Comparison of ENCODE assay signal across 15 cellular contexts in the genomic region with DNA sequence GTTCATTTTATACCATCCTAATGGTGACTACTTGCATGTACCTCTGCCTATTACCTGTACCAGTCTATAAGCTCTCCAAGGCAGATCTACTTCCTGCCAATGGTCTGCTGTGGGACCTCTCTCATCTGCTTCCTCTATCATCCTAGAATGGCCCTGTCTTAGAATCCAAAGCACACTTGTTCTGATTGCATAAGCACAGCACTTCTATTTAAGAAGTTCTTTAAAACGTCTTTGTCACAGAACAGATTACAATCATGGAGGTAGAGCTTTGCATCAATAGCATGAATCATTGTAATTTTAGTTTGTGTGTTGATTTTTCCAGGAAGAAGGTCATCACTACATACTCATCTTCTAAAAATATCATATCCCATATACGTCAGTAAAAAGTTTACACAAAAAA.
DNase-seq lines count a peak whose midpoint lies in the region; ATAC-seq and TF ChIP-seq lines count a peak whose summit lies in the region.
"Had no signal": no experiment of that assay in that cellular context is flagged by ENCODE, and none has a peak within 500 bp of the region (broad histone marks: within the 10 kb centered on the region; RNA-seq: fewer than 3 reads in every experiment).

No MANE protein-coding gene starts in this region.

- no peak overlapping the region for H2BK12ac ChIP-seq in trophoblast cell (ENCODE audit: low read length)

- POLR2A ChIA-PET in activated CD4-positive, alpha-beta T cell treated with anti-CD3 and anti-CD28 coated beads, Interleukin-2, amount 10 ng/mL, durations not matched to agents 7 days and 5 days (lab: Charles Lee), result no interaction called here

- H2BK5ac ChIP-seq in trophoblast cell (ENCODE audit: low read depth, low read length, poor library complexity), result no peak overlapping the region

- TF ChIP-seq POLR2A in NB4 (IDR thresholded peaks at IDR 0.05; ENCODE audit: extremely low read depth, insufficient read length), result no peak

- no peak for DNase-seq in activated CD4-positive, alpha-beta T cell treated with anti-CD3 and anti-CD28 coated beads, Interleukin-2, amount 10 ng/mL, durations not matched to agents 24 days and 14 days
- no peak for DNase-seq in activated CD4-positive, alpha-beta T cell treated with anti-CD3 and anti-CD28 coated beads, Interleukin-2, amount 10 ng/mL, durations not matched to agents 7 days and 5 days
- DNase-seq in NB4 (ENCODE audit: low read depth), result peak; percentile 12
- DNase-seq in trophoblast cell, result peak in 1 of 2 donors; percentile 26
- DNase-seq in GM10266 (ENCODE audit: extremely low spot score), result no peak
- no peak for DNase-seq in DMS153 treated with DMSO at 0.1 percent for 48 hours (lab: John Stamatoyannopoulos, UW; ENCODE audit: unreplicated experiment)
- DNase-seq: activated gamma-delta T cell; effector CD4-positive, alpha-beta T cell; heart left ventricle; left ventricle myocardium superior; NCI-H524; stimulated activated CD8-positive, alpha-beta memory T cell treated with anti-CD3 and anti-CD28 coated beads, Interleukin-4, amount 100 ng/mL, for 48 hours had no signal

- H3K4me1 Mint-ChIP-seq in activated CD4-positive, alpha-beta T cell treated with anti-CD3 and anti-CD28 coated beads, Interleukin-2, amount 10 ng/mL, durations not matched to agents 24 days and 14 days, result peaks cover 9% of the 10 kb centered on the region
- peaks cover 6% of the 10 kb centered on the region for H3K4me1 Mint-ChIP-seq in activated CD4-positive, alpha-beta T cell treated with anti-CD3 and anti-CD28 coated beads, Interleukin-2, amount 10 ng/mL, durations not matched to agents 7 days and 5 days
- H3K4me1 Mint-ChIP-seq in brain, result peaks cover 33% of the 10 kb centered on the region

- peaks cover 6% of the 10 kb centered on the region for H3K9me3 Mint-ChIP-seq in activated CD4-positive, alpha-beta T cell treated with anti-CD3 and anti-CD28 coated beads, Interleukin-2, amount 10 ng/mL, durations not matched to agents 24 days and 14 days
- peaks cover 4% of the 10 kb centered on the region for H3K9me3 Mint-ChIP-seq in activated CD4-positive, alpha-beta T cell treated with anti-CD3 and anti-CD28 coated beads, Interleukin-2, amount 10 ng/mL, durations not matched to agents 7 days and 5 days
- peaks cover 0 to 3% (median 0%) of the 10 kb centered on the region in 5 experiments for H3K9me3 Mint-ChIP-seq in brain

- no peak overlapping the region for H3K4ac ChIP-seq in trophoblast cell (ENCODE audit: low read depth, low read length)

- no peaks in the 10 kb centered on the region for H3K4me1 ChIP-seq in trophoblast cell (ENCODE audit: control insufficient read depth in 1 of 2, insufficient read depth in 2 of 2, low read length in 2 of 2)

- TF ChIP-seq CTCF in NB4 (IDR thresholded peaks at IDR 0.05; ENCODE audit: low read depth, low read length) (no peak), brain (conservative IDR thresholded peaks at IDR 0.05) (no peak), GM10266 (IDR thresholded peaks at IDR 0.05; ENCODE audit: control insufficient read depth, insufficient read depth, low read depth, missing control alignments) (no peak)

- H2BK120ac ChIP-seq in trophoblast cell (ENCODE audit: insufficient read depth, low read length, poor library complexity), result no peak overlapping the region

- H3K27me3 Mint-ChIP-seq in activated CD4-positive, alpha-beta T cell treated with anti-CD3 and anti-CD28 coated beads, Interleukin-2, amount 10 ng/mL, durations not matched to agents 24 days and 14 days, result no peaks in the 10 kb centered on the region
- no peaks in the 10 kb centered on the region for H3K27me3 Mint-ChIP-seq in activated CD4-positive, alpha-beta T cell treated with anti-CD3 and anti-CD28 coated beads, Interleukin-2, amount 10 ng/mL, durations not matched to agents 7 days and 5 days
- no peaks in the 10 kb centered on the region for H3K27me3 Mint-ChIP-seq in brain

- H4K91ac ChIP-seq in trophoblast cell (ENCODE audit: low read depth, low read length), result no peak overlapping the region

- peak overlapping the region; percentile 82 for H3K27ac Mint-ChIP-seq in activated CD4-positive, alpha-beta T cell treated with anti-CD3 and anti-CD28 coated beads, Interleukin-2, amount 10 ng/mL, durations not matched to agents 24 days and 14 days
- no peak overlapping the region for H3K27ac Mint-ChIP-seq in activated CD4-positive, alpha-beta T cell treated with anti-CD3 and anti-CD28 coated beads, Interleukin-2, amount 10 ng/mL, durations not matched to agents 7 days and 5 days
- H3K27ac Mint-ChIP-seq in brain, result peak overlapping the region in 3 of 5 experiments; percentile 43 to 52 (median 43)

- H2AK5ac ChIP-seq in trophoblast cell (ENCODE audit: low read length), result no peak overlapping the region

- no peak overlapping the region for H3K14ac ChIP-seq in trophoblast cell (ENCODE audit: low read length)

- CTCF ChIA-PET in activated CD4-positive, alpha-beta T cell treated with anti-CD3 and anti-CD28 coated beads, Interleukin-2, amount 10 ng/mL, durations not matched to agents 7 days and 5 days (lab: Charles Lee), result no interaction called here

- H3K4me2 ChIP-seq in trophoblast cell (ENCODE audit: low read length), result no peak overlapping the region

- no peaks in the 10 kb centered on the region for H3K27me3 ChIP-seq in trophoblast cell (ENCODE audit: insufficient read depth, low read length)
- H3K27me3 ChIP-seq: heart left ventricle, neutrophil had no signal

- H3K9ac ChIP-seq in trophoblast cell (ENCODE audit: low read length), result no peak overlapping the region

- no peak overlapping the region for H3K18ac ChIP-seq in trophoblast cell (ENCODE audit: low read length)

- H2AFZ ChIP-seq in trophoblast cell (ENCODE audit: insufficient read depth, low read length, poor library complexity), result no peak overlapping the region

- H3K36me3 Mint-ChIP-seq in activated CD4-positive, alpha-beta T cell treated with anti-CD3 and anti-CD28 coated beads, Interleukin-2, amount 10 ng/mL, durations not matched to agents 24 days and 14 days (ENCODE audit: low read depth), result no peaks in the 10 kb centered on the region
- H3K36me3 Mint-ChIP-seq in activated CD4-positive, alpha-beta T cell treated with anti-CD3 and anti-CD28 coated beads, Interleukin-2, amount 10 ng/mL, durations not matched to agents 7 days and 5 days (ENCODE audit: low read depth), result peaks cover 5% of the 10 kb centered on the region
- peaks cover 4% of the 10 kb centered on the region for H3K36me3 Mint-ChIP-seq in brain

- no peak overlapping the region for H3K27ac ChIP-seq in trophoblast cell (ENCODE audit: low read depth, low read length)
- H3K27ac ChIP-seq: heart left ventricle, neutrophil had no signal

- no peak overlapping the region for H4K12ac ChIP-seq in trophoblast cell (ENCODE audit: low read depth, low read length)

- intact Hi-C loops in activated CD4-positive, alpha-beta T cell treated with anti-CD3 and anti-CD28 coated beads, Interleukin-2, amount 10 ng/mL, durations not matched to agents 24 days and 14 days (cut with micrococcal nuclease), result no loop called here

- peak overlapping the region; percentile 80 for H3K23ac ChIP-seq in trophoblast cell (ENCODE audit: low read length)

- WGBS in trophoblast cell (ENCODE audit: extremely low coverage, insufficient coverage, insufficient read length), result 100% methylated on average over 1 of the region's 2 CpGs

- ATAC-seq in GM19328 (IDR thresholded peaks at IDR 0.05; ENCODE audit: unreplicated experiment), result no peak
- ATAC-seq: heart left ventricle, left ventricle myocardium superior had no signal

- no peaks in the 10 kb centered on the region for H3K9me3 ChIP-seq in trophoblast cell (ENCODE audit: insufficient read depth, low read depth, low read length)
- H3K9me3 ChIP-seq: heart left ventricle, neutrophil had no signal

- H3K36me3 ChIP-seq in trophoblast cell (ENCODE audit: control insufficient read depth in 1 of 2, insufficient read depth in 2 of 2, low read length in 2 of 2), result no peaks in the 10 kb centered on the region
- H3K36me3 ChIP-seq: heart left ventricle, neutrophil had no signal

- H3K4me3 ChIP-seq in NB4 (ENCODE audit: low read depth, low read length) (no peak overlapping the region), trophoblast cell (ENCODE audit: low read depth, low read length) (no peak overlapping the region)
- H3K4me3 ChIP-seq: heart left ventricle had no signal

- no peaks in the 10 kb centered on the region for H3K79me2 ChIP-seq in trophoblast cell (ENCODE audit: control insufficient read depth, insufficient read depth, low read length, poor library complexity)

- H4K8ac ChIP-seq in trophoblast cell (ENCODE audit: low read depth, low read length), result no peak overlapping the region

- H3K4me3 Mint-ChIP-seq in activated CD4-positive, alpha-beta T cell treated with anti-CD3 and anti-CD28 coated beads, Interleukin-2, amount 10 ng/mL, durations not matched to agents 24 days and 14 days, result peak overlapping the region; percentile 8
- no peak overlapping the region for H3K4me3 Mint-ChIP-seq in activated CD4-positive, alpha-beta T cell treated with anti-CD3 and anti-CD28 coated beads, Interleukin-2, amount 10 ng/mL, durations not matched to agents 7 days and 5 days
- no peak overlapping the region for H3K4me3 Mint-ChIP-seq in brain

- no peaks in the 10 kb centered on the region for H3K79me1 ChIP-seq in trophoblast cell (ENCODE audit: low read length)
